ENCODE assay signal across 21 cellular contexts in genomic region chr2:224940618-224941017, GRCh38.
A peak's percentile ranks its signal among the peaks of the same experiment; 100 is the strongest.
DNase-seq lines count a peak whose midpoint lies in the region; ATAC-seq and TF ChIP-seq lines count a peak whose summit lies in the region.
"Had no signal": no experiment of that assay in that cellular context is flagged by ENCODE, and none has a peak within 500 bp of the region (broad histone marks: within the 10 kb centered on the region; RNA-seq: fewer than 3 reads in every experiment).

No MANE protein-coding gene starts in this region.

- H3K4me3 Mint-ChIP-seq in activated CD4-positive, alpha-beta T cell treated with anti-CD3 and anti-CD28 coated beads, Interleukin-2, amount 10 ng/mL, durations not matched to agents 24 days and 14 days = peak overlapping the region; percentile 62
- H3K4me3 Mint-ChIP-seq in CD8-positive, alpha-beta memory T cell = peak overlapping the region in 3 of 7 donors; percentile 12 to 44 (median 29)
- peak overlapping the region; percentile 98 for H3K4me3 Mint-ChIP-seq in activated T-helper 17 cell treated with anti-CD3 and anti-CD28 coated beads, Interleukin-2, amount 50 U/mL, for 72 hours
- H3K4me3 Mint-ChIP-seq in stimulated activated memory B cell treated with anti-CD40 and anti-IgM and Interleukin-4, amounts not matched to agents 10 μg/mL and 1 μg/mL and 100 μg/mL, for 72 hours = no peak overlapping the region
- H3K4me3 Mint-ChIP-seq: H9, neural progenitor cell had no signal

- WGBS in testis, 2 donors = 95 to 98% methylated on average over 3 of the region's 3 CpGs

- no peaks in the 10 kb centered on the region for H3K27me3 ChIP-seq in CD8-positive, alpha-beta memory T cell (ENCODE audit: insufficient read depth, low read length, poor library complexity, severe bottlenecking)
- H3K27me3 ChIP-seq in testis = no peaks in the 10 kb centered on the region
- H3K27me3 ChIP-seq: neural progenitor cell had no signal

- H3K9me3 Mint-ChIP-seq in activated CD4-positive, alpha-beta T cell treated with anti-CD3 and anti-CD28 coated beads, Interleukin-2, amount 10 ng/mL, durations not matched to agents 24 days and 14 days = no peaks in the 10 kb centered on the region
- H3K9me3 Mint-ChIP-seq in CD8-positive, alpha-beta memory T cell = no peaks in the 10 kb centered on the region
- no peaks in the 10 kb centered on the region for H3K9me3 Mint-ChIP-seq in activated T-helper 17 cell treated with anti-CD3 and anti-CD28 coated beads, Interleukin-2, amount 50 U/mL, for 72 hours
- no peaks in the 10 kb centered on the region for H3K9me3 Mint-ChIP-seq in stimulated activated memory B cell treated with anti-CD40 and anti-IgM and Interleukin-4, amounts not matched to agents 10 μg/mL and 1 μg/mL and 100 μg/mL, for 72 hours
- H3K9me3 Mint-ChIP-seq: H9 had no signal

- ATAC-seq in activated T-helper 17 cell treated with anti-CD3 and anti-CD28 coated beads, Interleukin-2, amount 50 U/mL, for 72 hours (replicated peaks) = peak; percentile 27
- ATAC-seq in stimulated activated memory B cell treated with anti-CD40 and anti-IgM and Interleukin-4, amounts not matched to agents 10 μg/mL and 1 μg/mL and 100 μg/mL, for 72 hours = no peak
- ATAC-seq in GM18861 (IDR thresholded peaks at IDR 0.05; ENCODE audit: unreplicated experiment) = no peak
- ATAC-seq: mucosa of descending colon, right cardiac atrium, Right ventricle myocardium inferior had no signal

- no peaks in the 10 kb centered on the region for H3K27me3 Mint-ChIP-seq in activated CD4-positive, alpha-beta T cell treated with anti-CD3 and anti-CD28 coated beads, Interleukin-2, amount 10 ng/mL, durations not matched to agents 24 days and 14 days
- H3K27me3 Mint-ChIP-seq in CD8-positive, alpha-beta memory T cell = peaks cover 0 to 3% of the 10 kb centered on the region in 2 donors
- no peaks in the 10 kb centered on the region for H3K27me3 Mint-ChIP-seq in activated T-helper 17 cell treated with anti-CD3 and anti-CD28 coated beads, Interleukin-2, amount 50 U/mL, for 72 hours
- H3K27me3 Mint-ChIP-seq in stimulated activated memory B cell treated with anti-CD40 and anti-IgM and Interleukin-4, amounts not matched to agents 10 μg/mL and 1 μg/mL and 100 μg/mL, for 72 hours = no peaks in the 10 kb centered on the region

- TF ChIP-seq POLR2A in testis (IDR thresholded peaks at IDR 0.05) = no peak

- peaks cover 59% of the 10 kb centered on the region for H3K4me1 Mint-ChIP-seq in activated CD4-positive, alpha-beta T cell treated with anti-CD3 and anti-CD28 coated beads, Interleukin-2, amount 10 ng/mL, durations not matched to agents 24 days and 14 days
- peaks cover 81 to 95% (median 95%) of the 10 kb centered on the region in 3 donors for H3K4me1 Mint-ChIP-seq in CD8-positive, alpha-beta memory T cell
- H3K4me1 Mint-ChIP-seq in activated T-helper 17 cell treated with anti-CD3 and anti-CD28 coated beads, Interleukin-2, amount 50 U/mL, for 72 hours = peaks cover 48% of the 10 kb centered on the region
- peaks cover 84% of the 10 kb centered on the region for H3K4me1 Mint-ChIP-seq in stimulated activated memory B cell treated with anti-CD40 and anti-IgM and Interleukin-4, amounts not matched to agents 10 μg/mL and 1 μg/mL and 100 μg/mL, for 72 hours

- H3K27ac Mint-ChIP-seq in activated CD4-positive, alpha-beta T cell treated with anti-CD3 and anti-CD28 coated beads, Interleukin-2, amount 10 ng/mL, durations not matched to agents 24 days and 14 days = peak overlapping the region; percentile 78
- H3K27ac Mint-ChIP-seq in CD8-positive, alpha-beta memory T cell = peak overlapping the region in 5 of 8 donors; percentile 15 to 69 (median 53)
- H3K27ac Mint-ChIP-seq in activated T-helper 17 cell treated with anti-CD3 and anti-CD28 coated beads, Interleukin-2, amount 50 U/mL, for 72 hours = peak overlapping the region; percentile 89
- H3K27ac Mint-ChIP-seq in stimulated activated memory B cell treated with anti-CD40 and anti-IgM and Interleukin-4, amounts not matched to agents 10 μg/mL and 1 μg/mL and 100 μg/mL, for 72 hours = peak overlapping the region; percentile 72
- H3K27ac Mint-ChIP-seq: H9 had no signal

- peaks cover 73% of the 10 kb centered on the region for H3K4me1 ChIP-seq in CD8-positive, alpha-beta memory T cell (ENCODE audit: insufficient read depth, low read length)
- no peaks in the 10 kb centered on the region for H3K4me1 ChIP-seq in testis

- DNase-seq in activated CD4-positive, alpha-beta T cell treated with anti-CD3 and anti-CD28 coated beads, Interleukin-2, amount 10 ng/mL, durations not matched to agents 24 days and 14 days = no peak
- DNase-seq in activated CD4-positive, alpha-beta T cell treated with anti-CD3 and anti-CD28 coated beads, Interleukin-2, amount 50 U/mL, for 1 hour = no peak
- DNase-seq in CD8-positive, alpha-beta memory T cell = no peak
- DNase-seq in substantia nigra (lab: John Stamatoyannopoulos, UW) (no peak), testis (no peak)
- DNase-seq: activated CD4-positive, alpha-beta T cell treated with anti-CD3 and anti-CD28 coated beads for 1 hour; activated CD8-positive, alpha-beta memory T cell treated with anti-CD3 and anti-CD28 coated beads, Interleukin-2, amount 50 U/mL, for 4 hours; AML-193; H9; mucosa of descending colon; NCI-H1436 treated with DMSO at 0.1 percent for 48 hours; NCI-H2107; NCI-H446 treated with DMSO at 0.1 percent for 48 hours; OCI-M1; right cardiac atrium had no signal

- CTCF ChIA-PET in CD8-positive, alpha-beta memory T cell (lab: Charles Lee) = interaction anchor here (1.0 to 2.6 kb wide), 3 partner anchors 10 to 45 kb away, joined by 3 to 11 read pairs (median 3); no protein-coding TSS in a partner anchor

- no peak overlapping the region for H3K27ac ChIP-seq in CD8-positive, alpha-beta memory T cell (ENCODE audit: low read depth, low read length)
- H3K27ac ChIP-seq in substantia nigra (ENCODE audit: low read depth, low read length, poor library complexity, severe bottlenecking) (no peak overlapping the region), testis (no peak overlapping the region)
- H3K27ac ChIP-seq: KMS-11, neural progenitor cell had no signal

- POLR2A ChIA-PET in CD8-positive, alpha-beta memory T cell (lab: Charles Lee) = interaction anchor here (0.6 kb wide), 1 partner anchor 43 kb away, joined by 3 read pairs; no protein-coding TSS in a partner anchor

- H3K9me3 ChIP-seq in CD8-positive, alpha-beta memory T cell (ENCODE audit: low read length) = no peaks in the 10 kb centered on the region
- H3K9me3 ChIP-seq in testis = no peaks in the 10 kb centered on the region
- H3K9me3 ChIP-seq: mucosa of descending colon had no signal

- no peak overlapping the region for H3K4me3 ChIP-seq in CD8-positive, alpha-beta memory T cell (ENCODE audit: low read length)
- H3K4me3 ChIP-seq in testis = no peak overlapping the region
- H3K4me3 ChIP-seq: mucosa of descending colon, neural progenitor cell had no signal

- intact Hi-C loops in activated CD4-positive, alpha-beta T cell treated with anti-CD3 and anti-CD28 coated beads, Interleukin-2, amount 10 ng/mL, durations not matched to agents 24 days and 14 days (cut with micrococcal nuclease) = no loop called here
- intact Hi-C loops in testis (cut with DNase I; ENCODE audit: low total_unique reads) = no loop called here

- TF ChIP-seq CTCF in testis (IDR thresholded peaks at IDR 0.05) = no peak

- no peaks in the 10 kb centered on the region for H3K36me3 ChIP-seq in CD8-positive, alpha-beta memory T cell (ENCODE audit: insufficient read depth, low read length)
- no peaks in the 10 kb centered on the region for H3K36me3 ChIP-seq in testis (ENCODE audit: low read depth, missing control alignments)
- H3K36me3 ChIP-seq: neural progenitor cell had no signal

- peaks cover 25% of the 10 kb centered on the region for H3K36me3 Mint-ChIP-seq in activated CD4-positive, alpha-beta T cell treated with anti-CD3 and anti-CD28 coated beads, Interleukin-2, amount 10 ng/mL, durations not matched to agents 24 days and 14 days (ENCODE audit: low read depth)
- peaks cover 0 to 19% (median 5%) of the 10 kb centered on the region in 3 donors for H3K36me3 Mint-ChIP-seq in CD8-positive, alpha-beta memory T cell
- peaks cover 91% of the 10 kb centered on the region for H3K36me3 Mint-ChIP-seq in activated T-helper 17 cell treated with anti-CD3 and anti-CD28 coated beads, Interleukin-2, amount 50 U/mL, for 72 hours (ENCODE audit: low read depth)
- peaks cover 33% of the 10 kb centered on the region for H3K36me3 Mint-ChIP-seq in stimulated activated memory B cell treated with anti-CD40 and anti-IgM and Interleukin-4, amounts not matched to agents 10 μg/mL and 1 μg/mL and 100 μg/mL, for 72 hours
- H3K36me3 Mint-ChIP-seq: neural progenitor cell had no signal
